Comparison of ENCODE assay signal across 11 cellular contexts in the genomic region with DNA sequence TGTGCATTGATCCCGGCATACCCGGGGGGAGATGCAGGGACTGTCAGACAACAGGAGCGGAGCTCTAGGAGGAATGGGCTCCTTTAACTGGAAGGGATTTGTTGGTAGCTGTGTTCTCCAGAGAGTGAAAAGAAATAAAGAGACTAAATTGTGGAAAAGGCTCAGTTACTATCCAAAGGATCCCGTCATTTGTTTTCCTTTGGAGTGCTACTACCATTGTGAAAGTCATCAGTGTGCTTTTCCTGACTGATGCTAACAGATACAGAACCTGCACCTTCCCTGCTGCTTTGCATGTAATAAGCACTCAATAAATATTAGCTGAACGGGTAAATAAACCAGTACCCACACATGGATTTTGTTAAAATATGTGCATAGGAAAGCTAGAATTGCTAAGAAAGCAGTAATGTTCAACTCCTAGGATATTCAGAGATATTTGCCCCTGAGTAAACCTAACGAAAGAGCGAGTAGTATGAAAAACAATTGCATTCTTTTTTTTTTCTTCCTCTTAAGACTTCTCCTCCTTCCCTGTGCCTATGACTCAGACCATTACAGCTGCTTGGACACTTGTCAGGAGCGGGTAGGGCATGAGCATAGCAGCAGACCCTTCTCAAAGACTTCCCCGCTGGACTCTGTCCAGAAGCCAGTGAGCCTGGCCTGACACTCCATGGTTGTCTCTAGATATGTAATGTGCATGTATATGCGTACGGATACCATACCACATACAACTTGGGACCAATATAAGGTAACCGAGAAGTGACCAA. TPM values are rescaled to one million over a fixed set of nuclear protein-coding genes. Genes with fewer than 3 reads are reported as not detected.
DNase-seq lines count a peak whose midpoint lies in the region; ATAC-seq and TF ChIP-seq lines count a peak whose summit lies in the region.
"Had no signal": no experiment of that assay in that cellular context is flagged by ENCODE, and none has a peak within 500 bp of the region (broad histone marks: within the 10 kb centered on the region; RNA-seq: fewer than 3 reads in every experiment).

No MANE protein-coding gene starts in this region.

- CTCF ChIA-PET in SK-N-SH (lab: Yijun Ruan, JAX): interaction anchor here (0.7 to 2.0 kb wide), 5 partner anchors 11 to 226 kb away, joined by 3 to 8 read pairs (median 3); no protein-coding TSS in a partner anchor
- CTCF ChIA-PET in GM10248 (lab: Yijun Ruan, JAX): interaction anchor here (1.3 kb wide), 1 partner anchor 16 kb away, joined by 7 read pairs; no protein-coding TSS in a partner anchor

- H3K36me3 ChIP-seq in SK-N-SH (replicated peaks in 1 of 2; ENCODE audit: control insufficient read depth in 1 of 2, insufficient read depth in 2 of 2, low read length in 1 of 2): peaks cover 0 to 2% of the 10 kb centered on the region in 2 experiments
- H3K36me3 ChIP-seq in vagina: no peaks in the 10 kb centered on the region

- H3K9me2 ChIP-seq in SK-N-SH: no peaks in the 10 kb centered on the region

- TF ChIP-seq RAD21 in SK-N-SH (IDR thresholded peaks at IDR 0.05; ENCODE audit: low read length): no peak

- H3K9ac ChIP-seq in SK-N-SH: no peak overlapping the region

- intact Hi-C loops in vagina (cut with DNase I): no loop called here
- intact Hi-C loops in dorsolateral prefrontal cortex (cut with DNase I): no loop called here

- POLR2A ChIA-PET in SK-N-SH (lab: Yijun Ruan, JAX) (no interaction called here), GM10248 (lab: Yijun Ruan, JAX) (no interaction called here)

- H3K27ac ChIP-seq in SK-N-SH (ENCODE audit: low read depth in 2 of 2, low read length in 1 of 2): no peak overlapping the region
- H3K27ac ChIP-seq in vagina: peak overlapping the region; percentile 51
- H3K27ac ChIP-seq in dorsolateral prefrontal cortex: peak overlapping the region in 23 of 59 donors; percentile 0 to 67 (median 35)
- H3K27ac ChIP-seq: foreskin keratinocyte had no signal

- H3K4me1 ChIP-seq in SK-N-SH (ENCODE audit: control insufficient read depth in 1 of 2, insufficient read depth in 2 of 2, low read depth in 1 of 2, low read length in 1 of 2): peaks cover 0 to 17% of the 10 kb centered on the region in 2 experiments; a peak in 2 of 4 replicates
- peaks cover 5% of the 10 kb centered on the region for H3K4me1 ChIP-seq in vagina

- no peaks in the 10 kb centered on the region for H3K9me3 ChIP-seq in SK-N-SH
- no peaks in the 10 kb centered on the region for H3K9me3 ChIP-seq in vagina

- H3K4me3 ChIP-seq in SK-N-SH (ENCODE audit: low read depth in 2 of 2, low read length in 1 of 2): no peak overlapping the region
- H3K4me3 ChIP-seq in vagina: peak overlapping the region in 1 of 2 donors; percentile 16
- H3K4me3 ChIP-seq in dorsolateral prefrontal cortex: peak overlapping the region in 24 of 59 donors; percentile 0 to 40 (median 18)

- H3K27me3 ChIP-seq in SK-N-SH (ENCODE audit: insufficient read depth) (no peaks in the 10 kb centered on the region), vagina (no peaks in the 10 kb centered on the region), dorsolateral prefrontal cortex (no peaks in the 10 kb centered on the region)
- H3K27me3 ChIP-seq: foreskin keratinocyte had no signal

- no peak overlapping the region for H3K4me2 ChIP-seq in SK-N-SH

- DNase-seq in SK-N-SH: no peak
- DNase-seq in fibroblast of peridontal ligament (ENCODE audit: extremely low read depth): peak; percentile 10
- DNase-seq in myocyte (ENCODE audit: low read depth): peak; percentile 96
- DNase-seq in vagina (ENCODE audit: extremely low spot score in 2 of 2): no peak
- DNase-seq in dorsolateral prefrontal cortex: no peak
- DNase-seq in GM10248 (ENCODE audit: extremely low spot score): no peak
- DNase-seq: 8988T, foreskin keratinocyte had no signal

- 82% methylated on average over 12 of the region's 12 CpGs for WGBS in SK-N-SH (ENCODE audit: low lambda C conversion rate)

- H3F3A ChIP-seq in SK-N-SH (replicated peaks; ENCODE audit: insufficient read depth): no peaks in the 10 kb centered on the region

- no peak for TF ChIP-seq POLR2A in vagina (IDR thresholded peaks at IDR 0.05)

- TF ChIP-seq CTCF in SK-N-SH (IDR thresholded peaks at IDR 0.05) (no peak), vagina (IDR thresholded peaks at IDR 0.05) (no peak), dorsolateral prefrontal cortex (IDR thresholded peaks at IDR 0.05 in 54 of 56, conservative IDR thresholded peaks at IDR 0.05 in 2 of 56; ENCODE audit: low read depth in 1 of 56, partially characterized antibody in 56 of 56) (no peak), GM10248 (IDR thresholded peaks at IDR 0.05; ENCODE audit: control extremely low read depth, extremely low read depth, low read depth, missing control alignments) (no peak)

- no peak for TF ChIP-seq EP300 in SK-N-SH (IDR thresholded peaks at IDR 0.05; ENCODE audit: borderline replicate concordance in 1 of 2, low read depth in 1 of 2, low read length in 1 of 2)

- no peak overlapping the region for H2AFZ ChIP-seq in SK-N-SH (ENCODE audit: low read depth)

- ATAC-seq in SK-N-SH treated with all-trans-retinoic acid at 6 μM for 48 hours (no peak; the same call in 2 of the 3 replicates), GM21723 (IDR thresholded peaks at IDR 0.05; ENCODE audit: unreplicated experiment) (no peak)
- ATAC-seq: activated T-helper 17 cell treated with anti-CD3 and anti-CD28 coated beads, Interleukin-2, amount 50 U/mL, for 72 hours; foreskin keratinocyte had no signal

- no peaks in the 10 kb centered on the region for H4K20me1 ChIP-seq in SK-N-SH (ENCODE audit: insufficient read depth)

- H3K79me2 ChIP-seq in SK-N-SH (ENCODE audit: insufficient read depth): no peaks in the 10 kb centered on the region

TF ChIP-seq in SK-N-SH, 30 proteins besides CTCF, POLR2A, EP300 and RAD21:
- no peak for TF ChIP-seq EZH2phosphoT487 (IDR thresholded peaks at IDR 0.05; ENCODE audit: borderline replicate concordance, low read depth)
- no peak for TF ChIP-seq FOXJ3 (CRISPR knock-in tag; IDR thresholded peaks at IDR 0.05)
- TF ChIP-seq, protein P1, sequence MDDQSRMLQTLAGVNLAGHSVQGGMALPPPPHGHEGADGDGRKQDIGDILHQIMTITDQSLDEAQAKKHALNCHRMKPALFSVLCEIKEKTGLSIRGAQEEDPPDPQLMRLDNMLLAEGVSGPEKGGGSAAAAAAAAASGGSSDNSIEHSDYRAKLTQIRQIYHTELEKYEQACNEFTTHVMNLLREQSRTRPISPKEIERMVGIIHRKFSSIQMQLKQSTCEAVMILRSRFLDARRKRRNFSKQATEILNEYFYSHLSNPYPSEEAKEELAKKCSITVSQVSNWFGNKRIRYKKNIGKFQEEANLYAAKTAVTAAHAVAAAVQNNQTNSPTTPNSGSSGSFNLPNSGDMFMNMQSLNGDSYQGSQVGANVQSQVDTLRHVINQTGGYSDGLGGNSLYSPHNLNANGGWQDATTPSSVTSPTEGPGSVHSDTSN (IDR thresholded peaks at IDR 0.05): no peak
- no peak for TF ChIP-seq GATA2 (CRISPR knock-in tag; IDR thresholded peaks at IDR 0.05)
- peak; percentile 5; the same call in 1 of the 2 replicates for TF ChIP-seq FOSL2 (IDR thresholded peaks at IDR 0.05; ENCODE audit: borderline replicate concordance, low read depth)
- TF ChIP-seq NFIC (IDR thresholded peaks at IDR 0.05; ENCODE audit: borderline replicate concordance): no peak
- TF ChIP-seq YY1 (IDR thresholded peaks at IDR 0.05; ENCODE audit: low read depth): no peak
- TF ChIP-seq SMC3 (IDR thresholded peaks at IDR 0.05; ENCODE audit: low read depth, low read length): no peak

TF ChIP-seq in SK-N-SH treated with all-trans-retinoic acid at 6 μM for 48 hours, 23 proteins besides CTCF, POLR2A, EP300 and RAD21:
- no peak for TF ChIP-seq ZNF70 (CRISPR knock-in tag; IDR thresholded peaks at IDR 0.05)
- no peak for TF ChIP-seq TCF4 (CRISPR knock-in tag; IDR thresholded peaks at IDR 0.05; ENCODE audit: borderline replicate concordance)
- TF ChIP-seq ISL1 (CRISPR knock-in tag; IDR thresholded peaks at IDR 0.05): no peak
- TF ChIP-seq, protein P2, sequence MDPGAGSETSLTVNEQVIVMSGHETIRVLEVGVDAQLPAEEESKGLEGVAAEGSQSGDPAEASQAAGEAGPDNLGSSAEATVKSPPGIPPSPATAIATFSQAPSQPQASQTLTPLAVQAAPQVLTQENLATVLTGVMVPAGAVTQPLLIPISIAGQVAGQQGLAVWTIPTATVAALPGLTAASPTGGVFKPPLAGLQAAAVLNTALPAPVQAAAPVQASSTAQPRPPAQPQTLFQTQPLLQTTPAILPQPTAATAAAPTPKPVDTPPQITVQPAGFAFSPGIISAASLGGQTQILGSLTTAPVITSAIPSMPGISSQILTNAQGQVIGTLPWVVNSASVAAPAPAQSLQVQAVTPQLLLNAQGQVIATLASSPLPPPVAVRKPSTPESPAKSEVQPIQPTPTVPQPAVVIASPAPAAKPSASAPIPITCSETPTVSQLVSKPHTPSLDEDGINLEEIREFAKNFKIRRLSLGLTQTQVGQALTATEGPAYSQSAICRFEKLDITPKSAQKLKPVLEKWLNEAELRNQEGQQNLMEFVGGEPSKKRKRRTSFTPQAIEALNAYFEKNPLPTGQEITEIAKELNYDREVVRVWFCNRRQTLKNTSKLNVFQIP (CRISPR knock-in tag; IDR thresholded peaks at IDR 0.05; ENCODE audit: borderline replicate concordance, low read depth): no peak
- TF ChIP-seq BACH2 (CRISPR knock-in tag; IDR thresholded peaks at IDR 0.05; ENCODE audit: borderline replicate concordance): no peak
- TF ChIP-seq PPARA (CRISPR knock-in tag; IDR thresholded peaks at IDR 0.05; ENCODE audit: borderline replicate concordance): no peak
- TF ChIP-seq CSDC2 (CRISPR knock-in tag; IDR thresholded peaks at IDR 0.05): no peak
- TF ChIP-seq GLIS3 (CRISPR knock-in tag; IDR thresholded peaks at IDR 0.05): no peak

RNA-seq across cellular contexts. Expression of a gene that starts 41.6 kb away (rescaled TPM):
- 20.7 and 22.4 TPM in 2 replicates for polyA plus RNA-seq in SK-N-SH (2012; rRNA removed)
- polyA plus RNA-seq in SK-N-SH (2012; cell fraction: cytosol; rRNA removed): 23.2 and 25.5 TPM in 2 replicates
- 10.0 and 12.4 TPM in 2 replicates for polyA plus RNA-seq in SK-N-SH (2012; cell fraction: nucleus; rRNA removed)
- total RNA-seq in myocyte (48.1 and 61.1 TPM in 2 replicates), vagina (52.8 TPM), dorsolateral prefrontal cortex (10 to 100 TPM; 10.1 to 48.6 (median 27.8) TPM)
- polyA plus RNA-seq in myocyte (2012): 49.9 TPM

RNA-seq across cellular contexts. Expression of a gene that starts 50.2 kb away (rescaled TPM):
- 0.08 and 0.16 TPM in 2 replicates for polyA plus RNA-seq in SK-N-SH (2012; rRNA removed)
- polyA plus RNA-seq in SK-N-SH (2012; cell fraction: cytosol; rRNA removed): 0.06 and 0.09 TPM in 2 replicates
- 0.15 and 0.57 TPM in 2 replicates for polyA plus RNA-seq in SK-N-SH (2012; cell fraction: nucleus; rRNA removed)
- total RNA-seq in myocyte (0.10 and 0.11 TPM in 2 replicates), vagina (3.9 TPM), dorsolateral prefrontal cortex (10 to 100 TPM in 1 of 120 experiments, 1 to 10 TPM in 118, under 1 TPM in 1; 0.74 to 11.0 (median 3.5) TPM)
- polyA plus RNA-seq in myocyte (2012): 0.61 TPM

Comparison
In these comparisons a context has a peak if more than half of its experiments do, and no peak if none do; other contexts are left out.
1. DNase-seq: peak in fibroblast of peridontal ligament (single experiment) and myocyte (single experiment); none in SK-N-SH (single experiment), vagina (0 of 2), dorsolateral prefrontal cortex (0 of 10) and GM10248 (single experiment).